Comparison of ENCODE assay signal across 14 cellular contexts in genomic region chr5:159971514-159971913, GRCh38. TPM values are rescaled to one million over a fixed set of nuclear protein-coding genes. Genes with fewer than 3 reads are reported as not detected.
DNase-seq lines count a peak whose midpoint lies in the region; TF ChIP-seq lines count a peak whose summit lies in the region.
"Had no signal": no experiment of that assay in that cellular context is flagged by ENCODE, and none has a peak within 500 bp of the region (broad histone marks: within the 10 kb centered on the region; RNA-seq: fewer than 3 reads in every experiment).

No MANE protein-coding gene starts in this region.

- H3K36me3 ChIP-seq in mammary epithelial cell (ENCODE audit: insufficient read depth, low read length) (no peaks in the 10 kb centered on the region), adipocyte (ENCODE audit: control insufficient read depth, insufficient read depth, low read length, severe bottlenecking) (no peaks in the 10 kb centered on the region), kidney epithelial cell (ENCODE audit: control insufficient read depth, insufficient read depth, low read length) (no peaks in the 10 kb centered on the region), suprapubic skin (no peaks in the 10 kb centered on the region), MM.1S (replicated peaks; ENCODE audit: insufficient read depth, low read length) (no peaks in the 10 kb centered on the region)
- H3K36me3 ChIP-seq: BE2C, heart right ventricle had no signal

- H3K9me3 Mint-ChIP-seq in MCF 10A (ENCODE audit: unreplicated experiment), result no peaks in the 10 kb centered on the region
- H3K9me3 Mint-ChIP-seq: activated T-helper 2 cell treated with anti-CD3 and anti-CD28 coated beads, Interferon-gamma antibody, Interleukin-2, Interleukin-4, amounts not matched to agents 10 μg/mL and 5 μg/mL and 100 μg/mL, durations not matched to agents 14 hours and 24 hours and 36 hours had no signal

- H4K20me1 ChIP-seq in mammary epithelial cell (ENCODE audit: insufficient read depth, low read length) (no peaks in the 10 kb centered on the region), MM.1S (ENCODE audit: insufficient read depth, low read length) (no peaks in the 10 kb centered on the region)

- intact Hi-C loops in mammary epithelial cell (cut with micrococcal nuclease), result no loop called here
- intact Hi-C loops in MCF 10A (cut with micrococcal nuclease), result no loop called here

- peak overlapping the region; percentile 81 for H2AFZ ChIP-seq in mammary epithelial cell (ENCODE audit: low read depth, low read length)
- H2AFZ ChIP-seq in MM.1S (ENCODE audit: low read length), result no peak overlapping the region

- CTCF ChIA-PET in mammary epithelial cell (lab: Charles Lee; ENCODE audit: low non-redundant PET), result no interaction called here
- CTCF ChIA-PET in MCF 10A (lab: Yijun Ruan, JAX), result no interaction called here

- no peak overlapping the region for H3K9ac ChIP-seq in mammary epithelial cell (ENCODE audit: insufficient read depth, low read length)
- no peak overlapping the region for H3K9ac ChIP-seq in adipocyte (ENCODE audit: low read length)
- no peak overlapping the region for H3K9ac ChIP-seq in MM.1S (ENCODE audit: low read length)

- H3K9me3 ChIP-seq in mammary epithelial cell (replicated peaks; ENCODE audit: insufficient read depth, low read length) (no peaks in the 10 kb centered on the region), adipocyte (ENCODE audit: control insufficient read depth, low read length) (no peaks in the 10 kb centered on the region), suprapubic skin (no peaks in the 10 kb centered on the region), MM.1S (replicated peaks; ENCODE audit: insufficient read depth, low read length) (no peaks in the 10 kb centered on the region)
- H3K9me3 ChIP-seq: BE2C, heart right ventricle had no signal

- in situ Hi-C loops in mammary epithelial cell (cut with MboI; ENCODE audit: low sequenced_read_pairs in 2 of 2), result no loop called here

- H3K4me3 ChIP-seq in mammary epithelial cell (replicated peaks in 1 of 3; ENCODE audit: insufficient read depth in 1 of 3, low read depth in 2 of 3, low read length in 3 of 3) (peak overlapping the region in 1 of 3 experiments; percentile 38), adipocyte (ENCODE audit: low read length) (peak overlapping the region; percentile 30), kidney epithelial cell (ENCODE audit: low read depth, low read length) (peak overlapping the region; percentile 21), suprapubic skin (peak overlapping the region; percentile 45), MM.1S (ENCODE audit: low read length) (no peak overlapping the region)

- H3K27me3 ChIP-seq in mammary epithelial cell (ENCODE audit: insufficient read depth, low read length) (no peaks in the 10 kb centered on the region), adipocyte (replicated peaks; ENCODE audit: control insufficient read depth, insufficient read depth, low read length) (no peaks in the 10 kb centered on the region), kidney epithelial cell (ENCODE audit: control insufficient read depth, insufficient read depth, low read length) (peaks cover 3% of the 10 kb centered on the region), suprapubic skin (peaks cover 65% of the 10 kb centered on the region), MM.1S (replicated peaks; ENCODE audit: insufficient read depth, low read length) (no peaks in the 10 kb centered on the region)

- WGBS in mammary epithelial cell (ENCODE audit: low coverage, missing lambda C conversion rate), result 89% methylated on average over 3 of the region's 11 CpGs
- 47% methylated on average over 11 of the region's 11 CpGs for WGBS in suprapubic skin

- H3K4me1 ChIP-seq in mammary epithelial cell (ENCODE audit: insufficient read depth, low read length), result peaks cover 13% of the 10 kb centered on the region
- peaks cover 18% of the 10 kb centered on the region for H3K4me1 ChIP-seq in adipocyte (ENCODE audit: control insufficient read depth, insufficient read depth, low read length)
- peaks cover 13% of the 10 kb centered on the region for H3K4me1 ChIP-seq in suprapubic skin
- H3K4me1 ChIP-seq in MM.1S (ENCODE audit: low read length), result peaks cover 4% of the 10 kb centered on the region; the same call in 1 of the 2 replicates
- H3K4me1 ChIP-seq: BE2C had no signal

- no TSS peak for BruUV-seq in mammary epithelial cell (replicated peaks; lab: Mats Ljungman, UMichigan)
- BruUV-seq in MCF 10A (replicated peaks; lab: Mats Ljungman, UMichigan), result no TSS peak

- H3K36me3 Mint-ChIP-seq in MCF 10A (ENCODE audit: insufficient read depth, unreplicated experiment), result no peaks in the 10 kb centered on the region

- TF ChIP-seq POLR2A in suprapubic skin (IDR thresholded peaks at IDR 0.05), result no peak

- DNase-seq in mammary epithelial cell (no peak), MCF 10A (ENCODE audit: unreplicated experiment) (no peak), adipocyte (ENCODE audit: low read depth) (no peak), kidney epithelial cell (ENCODE audit: low read depth) (no peak), suprapubic skin (ENCODE audit: low spot score in 2 of 2) (no peak), NCI-H1105 treated with DMSO at 0.1 percent for 48 hours (lab: John Stamatoyannopoulos, UW) (no peak), NCI-H128 (lab: John Stamatoyannopoulos, UW; ENCODE audit: unreplicated experiment) (no peak), MM.1S (no peak)
- DNase-seq: BE2C; KBM-7; stimulated activated naive CD4-positive, alpha-beta T cell had no signal

- POLR2A ChIA-PET in MCF 10A (lab: Yijun Ruan, JAX), result no interaction called here

- no peaks in the 10 kb centered on the region for H3K27me3 Mint-ChIP-seq in MCF 10A (ENCODE audit: insufficient read depth, unreplicated experiment)

- no peak overlapping the region for H3K4me3 Mint-ChIP-seq in MCF 10A (ENCODE audit: unreplicated experiment)

- no peaks in the 10 kb centered on the region for H3K9me2 ChIP-seq in MM.1S (replicated peaks; ENCODE audit: insufficient read depth, low read length)

- H3K4me2 ChIP-seq in mammary epithelial cell (ENCODE audit: insufficient read depth, low read depth, low read length), result peak overlapping the region; percentile 77
- H3K4me2 ChIP-seq in MM.1S (ENCODE audit: low read depth, low read length), result no peak overlapping the region

- H3K79me2 ChIP-seq in mammary epithelial cell (ENCODE audit: insufficient read depth, low read length) (no peaks in the 10 kb centered on the region), MM.1S (ENCODE audit: low read length) (no peaks in the 10 kb centered on the region)

- no peak for TF ChIP-seq EP300 in suprapubic skin (IDR thresholded peaks at IDR 0.05)

- peaks cover 9% of the 10 kb centered on the region for H3K4me1 Mint-ChIP-seq in MCF 10A (ENCODE audit: insufficient read depth, unreplicated experiment)

- no peak for TF ChIP-seq CTCF in mammary epithelial cell (conservative IDR thresholded peaks at IDR 0.05 in 1 of 2, IDR thresholded peaks at IDR 0.05 in 1 of 2; ENCODE audit: extremely low read depth in 1 of 2, insufficient read depth in 1 of 2, low read depth in 1 of 2, low read length in 2 of 2)
- TF ChIP-seq CTCF in MCF 10A (IDR thresholded peaks at IDR 0.05; ENCODE audit: unreplicated experiment), result no peak
- no peak for TF ChIP-seq CTCF in kidney epithelial cell (IDR thresholded peaks at IDR 0.05; ENCODE audit: insufficient read depth, low read length, poor library complexity, severe bottlenecking)
- no peak for TF ChIP-seq CTCF in suprapubic skin (IDR thresholded peaks at IDR 0.05)
- TF ChIP-seq CTCF in MM.1S (IDR thresholded peaks at IDR 0.05; ENCODE audit: low read length), result no peak

- dilution Hi-C loops in mammary epithelial cell (cut with HindIII; ENCODE audit: low sequenced_read_pairs), result no loop called here

- H3K27ac Mint-ChIP-seq in MCF 10A (ENCODE audit: low read depth, unreplicated experiment), result no peak overlapping the region
- H3K27ac Mint-ChIP-seq: activated T-helper 2 cell treated with anti-CD3 and anti-CD28 coated beads, Interferon-gamma antibody, Interleukin-2, Interleukin-4, amounts not matched to agents 10 μg/mL and 5 μg/mL and 100 μg/mL, durations not matched to agents 14 hours and 24 hours and 36 hours had no signal

- H3K27ac ChIP-seq in mammary epithelial cell (ENCODE audit: insufficient read depth, low read depth, low read length), result no peak overlapping the region
- no peak overlapping the region for H3K27ac ChIP-seq in suprapubic skin
- no peak overlapping the region for H3K27ac ChIP-seq in MM.1S (ENCODE audit: low read length)
- H3K27ac ChIP-seq: heart right ventricle had no signal

- H3F3A ChIP-seq in MM.1S (ENCODE audit: insufficient read depth, low read length), result no peaks in the 10 kb centered on the region

RNA-seq across cellular contexts. Expression of gene TTC1, which starts 37.4 kb away (rescaled TPM):
- total RNA-seq in mammary epithelial cell (10 to 100 TPM; 41.8 to 46.8 TPM), MCF 10A (2022) (84.6 and 100 TPM in 2 replicates), kidney epithelial cell (62.7 and 65.4 TPM in 2 replicates), suprapubic skin (10 to 100 TPM; 26.1 to 39.1 (median 30.5) TPM)
- 33.0 TPM for polyA plus RNA-seq in mammary epithelial cell
- polyA minus RNA-seq in mammary epithelial cell, result 18.9 TPM

RNA-seq across cellular contexts. Expression of gene ADRA1B, which starts 55.2 kb away (rescaled TPM):
- total RNA-seq in mammary epithelial cell (under 1 TPM; 0.67 to 0.80 TPM), MCF 10A (2022) (0.14 TPM in 1 of 2 replicates, not detected in the other), kidney epithelial cell (2.2 and 2.9 TPM in 2 replicates), suprapubic skin (under 1 TPM in 3 of 4 donors, not detected in 1; 0.36 to 0.64 (median 0.47) TPM)
- 0.77 TPM for polyA plus RNA-seq in mammary epithelial cell
- 5.4 TPM for polyA minus RNA-seq in mammary epithelial cell
- total RNA-seq: activated T-helper 2 cell treated with anti-CD3 and anti-CD28 coated beads, Interferon-gamma antibody, Interleukin-2, Interleukin-4, amounts not matched to agents 10 μg/mL and 5 μg/mL and 100 μg/mL, durations not matched to agents 14 hours and 24 hours and 36 hours; OCI-LY7 had no signal
